In the genomic region with DNA sequence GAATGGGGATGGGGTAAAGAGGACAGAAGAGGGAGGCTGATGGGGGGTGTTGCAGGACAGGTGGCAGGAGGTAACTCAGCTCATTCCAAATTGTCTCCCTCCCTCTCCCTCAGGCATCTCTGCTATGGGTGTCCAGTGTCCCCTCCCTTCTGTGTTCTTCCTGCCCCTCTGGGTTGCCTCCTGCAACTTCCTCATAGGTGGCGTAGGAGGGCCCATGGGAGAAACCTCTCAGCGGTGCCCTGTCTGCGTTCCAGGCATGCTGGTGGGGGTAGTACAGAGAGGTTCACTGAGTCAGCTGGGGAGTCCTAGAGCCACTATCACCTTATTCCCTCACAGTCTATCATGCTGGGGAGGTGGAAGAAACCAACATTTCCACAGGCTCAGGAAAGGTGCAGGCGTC, we compare ENCODE assay signal across 21 cellular contexts. TPM values are rescaled to one million over a fixed set of nuclear protein-coding genes. Genes with fewer than 3 reads are reported as not detected.
"Had no signal": no experiment of that assay in that cellular context is flagged by ENCODE, and none has a peak within 500 bp of the region (broad histone marks: within the 10 kb centered on the region; RNA-seq: fewer than 3 reads in every experiment).

No MANE protein-coding gene starts in this region.

- H3K9me3 Mint-ChIP-seq: activated naive CD4-positive, alpha-beta T cell treated with anti-CD3 and anti-CD28 coated beads for 36 hours; activated T-helper 17 cell treated with anti-CD3 and anti-CD28 coated beads, Interleukin-2, amount 50 U/mL, for 72 hours; natural killer cell treated with Interleukin-12 subunit alpha and Interleukin-12 subunit beta and Interleukin-15 and Interleukin-18, amount 100 ng/mL, for 72 hours had no signal

- ATAC-seq: activated T-helper 17 cell treated with anti-CD3 and anti-CD28 coated beads, Interleukin-2, amount 50 U/mL, for 72 hours; esophagus mucosa; natural killer cell treated with Interleukin-12 subunit alpha and Interleukin-12 subunit beta and Interleukin-15 and Interleukin-18, amount 100 ng/mL, for 72 hours had no signal

- FAIRE-seq: kidney had no signal

- H3K4me3 Mint-ChIP-seq: activated naive CD4-positive, alpha-beta T cell treated with anti-CD3 and anti-CD28 coated beads for 36 hours; activated T-helper 17 cell treated with anti-CD3 and anti-CD28 coated beads, Interleukin-2, amount 50 U/mL, for 72 hours; natural killer cell treated with Interleukin-12 subunit alpha and Interleukin-12 subunit beta and Interleukin-15 and Interleukin-18, amount 100 ng/mL, for 72 hours had no signal

- H3K9me3 ChIP-seq: adrenal gland, right atrium auricular region, tibial nerve had no signal

- H3K27ac Mint-ChIP-seq: activated naive CD4-positive, alpha-beta T cell treated with anti-CD3 and anti-CD28 coated beads for 36 hours; activated T-helper 17 cell treated with anti-CD3 and anti-CD28 coated beads, Interleukin-2, amount 50 U/mL, for 72 hours; progenitor cell of endocrine pancreas had no signal

- H3K4me1 Mint-ChIP-seq: activated T-helper 17 cell treated with anti-CD3 and anti-CD28 coated beads, Interleukin-2, amount 50 U/mL, for 72 hours had no signal

- H3K27me3 ChIP-seq: adrenal gland, right atrium auricular region, tibial nerve had no signal

- H3K36me3 ChIP-seq: adrenal gland, right atrium auricular region, tibial nerve, WERI-Rb-1 had no signal

- H3K27ac ChIP-seq: adrenal gland, right atrium auricular region, tibial nerve, WERI-Rb-1 had no signal

- H3K4me3 ChIP-seq: adrenal gland, right atrium auricular region, tibial nerve had no signal

- DNase-seq: activated CD4-positive, alpha-beta T cell treated with anti-CD3 and anti-CD28 coated beads, Interleukin-2, amount 50 U/mL, for 48 hours; activated naive CD4-positive, alpha-beta T cell treated with anti-CD3 and anti-CD28 coated beads for 36 hours; hypothalamus; kidney; mesendoderm; stimulated activated CD4-positive, alpha-beta T cell treated with anti-CD3 and anti-CD28 coated beads, Interleukin-2, amount 100 ng/mL, for 48 hours; stimulated activated naive CD4-positive, alpha-beta T cell; substantia nigra; T1000; WERI-Rb-1 had no signal

- H3K36me3 Mint-ChIP-seq: natural killer cell treated with Interleukin-12 subunit alpha and Interleukin-12 subunit beta and Interleukin-15 and Interleukin-18, amount 100 ng/mL, for 72 hours had no signal

RNA-seq across cellular contexts. Expression of a gene that starts 14.7 kb away (rescaled TPM):
- total RNA-seq: activated naive CD4-positive, alpha-beta T cell treated with anti-CD3 and anti-CD28 coated beads for 36 hours; activated T-helper 17 cell treated with anti-CD3 and anti-CD28 coated beads, Interleukin-2, amount 50 U/mL, for 72 hours; adrenal gland; esophagus mucosa; glomerular endothelial cell; kidney; lower leg skin; natural killer cell treated with Interleukin-12 subunit alpha and Interleukin-12 subunit beta and Interleukin-15 and Interleukin-18, amount 100 ng/mL, for 72 hours; omental fat pad; progenitor cell of endocrine pancreas; right atrium auricular region; skeletal muscle tissue; tibial nerve had no signal
- polyA plus RNA-seq: adrenal gland had no signal

RNA-seq across cellular contexts. Expression of a gene that starts 14.9 kb away (rescaled TPM):
- total RNA-seq: activated naive CD4-positive, alpha-beta T cell treated with anti-CD3 and anti-CD28 coated beads for 36 hours; activated T-helper 17 cell treated with anti-CD3 and anti-CD28 coated beads, Interleukin-2, amount 50 U/mL, for 72 hours; natural killer cell treated with Interleukin-12 subunit alpha and Interleukin-12 subunit beta and Interleukin-15 and Interleukin-18, amount 100 ng/mL, for 72 hours had no signal
